Comparison of ENCODE assay signal across 9 cellular contexts in genomic region chr5:170739446-170739845, GRCh38. TPM values are rescaled to one million over a fixed set of nuclear protein-coding genes. Genes with fewer than 3 reads are reported as not detected.
"Had no signal": no experiment of that assay in that cellular context is flagged by ENCODE, and none has a peak within 500 bp of the region (broad histone marks: within the 10 kb centered on the region; RNA-seq: fewer than 3 reads in every experiment).

No MANE protein-coding gene starts in this region.

- H3K4me3 Mint-ChIP-seq: GM23338, HFFc6, IgD-negative memory B cell had no signal

- H3K4me3 ChIP-seq: GM23338, HAP-1 had no signal

- H3K9me3 ChIP-seq: HAP-1 had no signal

- ATAC-seq: HCT116, HepG2 had no signal

- H3K36me3 ChIP-seq: HAP-1 had no signal

- DNase-seq: HFFc6 had no signal

- H3K27ac Mint-ChIP-seq: GM23338, HFFc6, IgD-negative memory B cell had no signal

- H3K27ac ChIP-seq: HL-60 had no signal

RNA-seq across cellular contexts. Expression of gene GABRP, which starts 44.1 kb away (rescaled TPM):
- total RNA-seq: H4, HepG2, HFFc6, HT1080 had no signal
